ENCODE assay signal across 8 cellular contexts in genomic region chr10:63206997-63207952, GRCh38.
DNase-seq lines count a peak whose midpoint lies in the region; ATAC-seq and TF ChIP-seq lines count a peak whose summit lies in the region.

No MANE protein-coding gene starts in this region.

- no peak overlapping the region for H3K4me3 Mint-ChIP-seq in natural killer cell

- H3K27ac Mint-ChIP-seq in natural killer cell: peak overlapping the region; percentile 5 to 15

- intact Hi-C loops in natural killer cell (cut with micrococcal nuclease): loop anchor here (10.0 kb wide), 1 partner anchor 258 kb away; the partner anchor contains the start of gene JMJD1C

- peaks cover 9% of the 10 kb centered on the region for H3K36me3 Mint-ChIP-seq in natural killer cell

- peak; percentile 41 for ATAC-seq in HG02588 (IDR thresholded peaks at IDR 0.05; ENCODE audit: unreplicated experiment)
- ATAC-seq in natural killer cell: peak; percentile 10 to 47 (median 26)

- in situ Hi-C loops in SK-MEL-5 (cut with HindIII; ENCODE audit: low pct_unique_long_range_greater_than_20kb, low sequenced_read_pairs): no loop called here

- TF ChIP-seq CTCF in natural killer cell (IDR thresholded peaks at IDR 0.05): no peak

- no peaks in the 10 kb centered on the region for H3K27me3 Mint-ChIP-seq in natural killer cell (ENCODE audit: low read depth in 2 of 2)

- peaks cover 0 to 3% of the 10 kb centered on the region in 2 donors for H3K9me3 Mint-ChIP-seq in natural killer cell

- H3K4me1 Mint-ChIP-seq in natural killer cell: peaks cover 37 to 41% of the 10 kb centered on the region in 2 donors

- DNase-seq in EH (ENCODE audit: low read depth): peak; percentile 82
- peak; percentile 80 for DNase-seq in SK-MEL-5 (ENCODE audit: low read depth, low spot score)
- peak; percentile 36 for DNase-seq in epidermal melanocyte (ENCODE audit: insufficient read length, low spot score)
- DNase-seq in natural killer cell: no peak
- no peak for DNase-seq in stimulated activated CD8-positive, alpha-beta memory T cell treated with anti-CD3 and anti-CD28 coated beads, Interleukin-4, amount 100 ng/mL, for 48 hours
- DNase-seq in iPS-NIHi7 (ENCODE audit: extremely low spot score): no peak
- DNase-seq in NCI-H526 treated with DMSO at 0.1 percent for 48 hours (lab: John Stamatoyannopoulos, UW): no peak

Comparison
In these comparisons a context has a peak if more than half of its experiments do, and no peak if none do; other contexts are left out.
1. DNase-seq: peak in EH (single experiment), SK-MEL-5 (single experiment) and epidermal melanocyte (single experiment); none in natural killer cell (single experiment), stimulated activated CD8-positive, alpha-beta memory T cell treated with anti-CD3 and anti-CD28 coated beads, Interleukin-4, amount 100 ng/mL, for 48 hours (single experiment), iPS-NIHi7 (single experiment) and NCI-H526 treated with DMSO at 0.1 percent for 48 hours (single experiment).